ENCODE assay signal across 8 cellular contexts in the genomic region with DNA sequence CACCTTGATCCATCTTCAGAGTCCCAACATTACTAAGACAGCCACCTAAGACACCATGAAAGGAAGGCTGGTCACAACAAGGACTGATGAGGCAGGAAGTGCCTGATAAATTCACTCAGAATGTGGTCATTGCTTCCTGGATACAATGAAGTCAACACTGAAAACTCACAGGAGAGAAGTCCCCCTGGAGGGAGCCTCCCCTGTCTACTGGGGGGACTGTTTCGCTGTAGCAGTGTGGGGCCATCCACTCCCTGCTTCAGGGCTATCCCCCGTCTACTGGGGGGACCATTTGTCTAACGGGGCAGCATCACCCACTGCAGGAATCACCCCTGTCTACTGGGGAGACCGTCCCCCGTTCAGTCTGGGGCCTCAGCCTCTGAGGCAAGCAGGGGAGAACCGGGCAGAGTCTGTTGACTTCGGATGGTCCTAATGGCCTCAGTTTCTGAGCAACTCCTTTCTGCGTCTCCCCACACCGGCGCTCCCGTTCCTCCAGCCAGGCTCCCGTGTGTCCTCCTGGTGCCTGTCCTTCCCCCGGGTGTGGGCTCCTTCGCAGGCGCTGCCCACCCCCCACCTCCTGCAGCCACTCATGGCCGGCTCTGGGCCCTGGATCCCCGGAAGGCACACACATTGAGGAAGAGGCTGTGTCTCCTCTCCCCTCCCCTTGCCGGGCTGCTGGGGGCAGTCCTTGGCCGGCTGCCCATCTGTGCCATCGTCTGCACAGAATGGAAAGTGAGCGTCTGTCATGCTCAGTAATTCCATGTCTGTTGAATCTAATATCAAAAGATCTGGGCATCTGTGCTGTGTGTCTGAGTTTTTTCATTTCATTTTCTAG. TPM values are rescaled to one million over a fixed set of nuclear protein-coding genes. Genes with fewer than 3 reads are reported as not detected.
DNase-seq lines count a peak whose midpoint lies in the region; ATAC-seq, FAIRE-seq and TF ChIP-seq lines count a peak whose summit lies in the region.

No MANE protein-coding gene starts in this region.

- no peak for TF ChIP-seq RAD21 in H1 (IDR thresholded peaks at IDR 0.05 in 1 of 2, conservative IDR thresholded peaks at IDR 0.05 in 1 of 2; ENCODE audit: low read depth in 2 of 2, low read length in 2 of 2)

- H2BK120ac ChIP-seq in H1 (replicated peaks; ENCODE audit: low read depth, low read length): peak overlapping the region; percentile 65

- H3K4me3 Mint-ChIP-seq in stimulated activated naive CD8-positive, alpha-beta T cell treated with anti-CD3 and anti-CD28 coated beads, Interleukin-15, amount 100 ng/mL, for 72 hours: peak overlapping the region; percentile 22 to 51

- no peaks in the 10 kb centered on the region for H3K9me3 ChIP-seq in H1 (ENCODE audit: insufficient read depth in 2 of 2, low read depth in 1 of 2, low read length in 1 of 2)

- no peak overlapping the region for H3K9ac ChIP-seq in H1 (replicated peaks in 1 of 4; ENCODE audit: extremely low read depth in 1 of 4, low read depth in 3 of 4, low read length in 3 of 4)

- no peak overlapping the region for H3K4me3 ChIP-seq in H1 (ENCODE audit: extremely low read depth in 1 of 4, insufficient read depth in 2 of 4, low read depth in 3 of 4, low read length in 4 of 4)

- no peak overlapping the region for H3K14ac ChIP-seq in H1 (ENCODE audit: insufficient read length)

- TF ChIP-seq POLR2A in H1 (IDR thresholded peaks at IDR 0.05; ENCODE audit: control extremely low read depth in 1 of 2, low read depth in 2 of 2, low read length in 2 of 2): no peak

- peak overlapping the region; percentile 11 for H4K91ac ChIP-seq in H1 (replicated peaks; ENCODE audit: insufficient read length, low read length)

- peak overlapping the region; percentile 8; the same call in 1 of the 2 replicates for H2AFZ ChIP-seq in H1 (ENCODE audit: low read length)

- H3K9me3 Mint-ChIP-seq in activated naive CD4-positive, alpha-beta T cell treated with anti-CD3 and anti-CD28 coated beads, Interleukin-2, amount 50 U/mL, for 72 hours: no peaks in the 10 kb centered on the region
- H3K9me3 Mint-ChIP-seq in stimulated activated naive CD8-positive, alpha-beta T cell treated with anti-CD3 and anti-CD28 coated beads, Interleukin-15, amount 100 ng/mL, for 72 hours: no peaks in the 10 kb centered on the region

- H4K5ac ChIP-seq in H1 (ENCODE audit: insufficient read length, low read depth, low read length): no peak overlapping the region

- H2AK5ac ChIP-seq in H1 (ENCODE audit: low read depth, low read length): no peak overlapping the region; the same call in 1 of the 2 replicates

- TF ChIP-seq EP300 in H1 (IDR thresholded peaks at IDR 0.05; ENCODE audit: borderline replicate concordance in 1 of 2, low read depth in 2 of 2, low read length in 2 of 2): no peak

- peaks cover 0 to 2% of the 10 kb centered on the region in 2 experiments for H4K20me1 ChIP-seq in H1 (replicated peaks in 1 of 2; ENCODE audit: control insufficient read depth in 1 of 2, insufficient read depth in 2 of 2, low read length in 2 of 2)

- H2BK5ac ChIP-seq in H1 (ENCODE audit: low read depth, low read length): peak overlapping the region; percentile 49; the same call in 1 of the 2 replicates

- H3K79me1 ChIP-seq in H1 (ENCODE audit: low read depth, low read length): no peaks in the 10 kb centered on the region

- H3K4me2 ChIP-seq in H1 (ENCODE audit: insufficient read depth in 1 of 2, low read depth in 2 of 2, low read length in 2 of 2): no peak overlapping the region

- no peak overlapping the region for H3K27ac ChIP-seq in H1 (ENCODE audit: low read depth, low read length)

- no peak for TF ChIP-seq CTCF in H1 (IDR thresholded peaks at IDR 0.05; ENCODE audit: control extremely low read depth in 1 of 3, insufficient read depth in 1 of 3, low read depth in 1 of 3, low read length in 3 of 3)

- peaks cover 0 to 7% (median 3%) of the 10 kb centered on the region in 4 experiments; a peak in 5 of 7 replicates for H3K4me1 ChIP-seq in H1 (replicated peaks in 1 of 4; ENCODE audit: control insufficient read depth in 3 of 4, insufficient read depth in 4 of 4, low read length in 3 of 4)

- peak; percentile 40 to 49 for ATAC-seq in activated naive CD4-positive, alpha-beta T cell treated with anti-CD3 and anti-CD28 coated beads, Interleukin-2, amount 50 U/mL, for 72 hours
- ATAC-seq in stimulated activated naive CD8-positive, alpha-beta T cell treated with anti-CD3 and anti-CD28 coated beads, Interleukin-15, amount 100 ng/mL, for 72 hours: peak; percentile 71
- ATAC-seq in GM21367 (IDR thresholded peaks at IDR 0.05; ENCODE audit: unreplicated experiment): no peak

- no peak for FAIRE-seq in H1 (lab: Jason Lieb, UNC)

- peaks cover 42% of the 10 kb centered on the region for H3K4me1 Mint-ChIP-seq in stimulated activated naive CD8-positive, alpha-beta T cell treated with anti-CD3 and anti-CD28 coated beads, Interleukin-15, amount 100 ng/mL, for 72 hours

- H4K8ac ChIP-seq in H1 (ENCODE audit: extremely low read depth, insufficient read depth, low read length): peak overlapping the region; percentile 31; the same call in 1 of the 2 replicates

- peak overlapping the region; percentile 21; the same call in 1 of the 2 replicates for H2BK20ac ChIP-seq in H1 (ENCODE audit: low read length)

- WGBS in H1 (ENCODE audit: extremely low coverage in 1 of 2, insufficient coverage in 1 of 2, insufficient read length in 1 of 2, insufficient replicate concordance in 2 of 2, low coverage in 1 of 2, low lambda C conversion rate in 2 of 2, missing lambda C conversion rate in 1 of 2), 2 experiments: 91% methylated on average over 21 of the region's 21 CpGs; no CpG with 5 or more reads in 1 of the 2 experiments

- H2BK15ac ChIP-seq in H1 (ENCODE audit: low read length): peak overlapping the region; percentile 61; the same call in 1 of the 2 replicates

- peak overlapping the region; percentile 37 to 51 for H3K27ac Mint-ChIP-seq in activated naive CD4-positive, alpha-beta T cell treated with anti-CD3 and anti-CD28 coated beads, Interleukin-2, amount 50 U/mL, for 72 hours
- H3K27ac Mint-ChIP-seq in stimulated activated naive CD8-positive, alpha-beta T cell treated with anti-CD3 and anti-CD28 coated beads, Interleukin-15, amount 100 ng/mL, for 72 hours: peak overlapping the region; percentile 56 to 84

- POLR2A ChIA-PET in H1 (lab: Charles Lee; ENCODE audit: partially characterized antibody): interaction anchor here (1.1 kb wide), 2 partner anchors 63 to 247 kb away, joined by 3 to 6 read pairs; no protein-coding TSS in a partner anchor

- no peaks in the 10 kb centered on the region for H3K36me3 Mint-ChIP-seq in activated naive CD4-positive, alpha-beta T cell treated with anti-CD3 and anti-CD28 coated beads, Interleukin-2, amount 50 U/mL, for 72 hours

- H3K18ac ChIP-seq in H1 (ENCODE audit: extremely low read depth, low read length): peak overlapping the region; percentile 60; the same call in 1 of the 2 replicates

- H3K4ac ChIP-seq in H1 (replicated peaks; ENCODE audit: insufficient read length, low read depth, low read length): no peak overlapping the region

- CTCF ChIA-PET in H1 (lab: Charles Lee; ENCODE audit: partially characterized antibody): no interaction called here

- DNase-seq in activated naive CD4-positive, alpha-beta T cell treated with anti-CD3 and anti-CD28 coated beads, Interleukin-2, amount 50 U/mL, for 72 hours (ENCODE audit: low spot score in 2 of 2): no peak
- no peak for DNase-seq in activated naive CD4-positive, alpha-beta T cell (lab: John Stamatoyannopoulos, UW)
- DNase-seq in NCI-H524 treated with DMSO at 0.1 percent for 48 hours (lab: John Stamatoyannopoulos, UW): peak; percentile 23
- peak in 1 of 2 experiments; percentile 46 for DNase-seq in H1 (ENCODE audit: low read depth in 1 of 2, low spot score in 2 of 2)
- DNase-seq in stimulated activated naive CD8-positive, alpha-beta T cell treated with anti-CD3 and anti-CD28 coated beads, Interleukin-15, amount 100 ng/mL, for 72 hours: peak in 1 of 2 donors; percentile 41
- DNase-seq in iPS-NIHi7 (ENCODE audit: extremely low spot score): no peak
- DNase-seq in superior temporal gyrus (ENCODE audit: extremely low spot score): no peak

- no peaks in the 10 kb centered on the region for H3K36me3 ChIP-seq in H1 (ENCODE audit: control insufficient read depth in 2 of 4, insufficient read depth in 4 of 4, low read length in 3 of 4)

- H3K23me2 ChIP-seq in H1 (ENCODE audit: low read depth, low read length): no peaks in the 10 kb centered on the region

- no peak overlapping the region for H3K56ac ChIP-seq in H1 (replicated peaks; ENCODE audit: insufficient read length, low read depth, low read length)

- H2BK12ac ChIP-seq in H1 (ENCODE audit: low read depth, low read length): peak overlapping the region; percentile 62; the same call in 1 of the 2 replicates

- H3K23ac ChIP-seq in H1 (ENCODE audit: insufficient read length): no peak overlapping the region

- no peaks in the 10 kb centered on the region for H3K27me3 ChIP-seq in H1 (replicated peaks in 1 of 4; ENCODE audit: control insufficient read depth in 3 of 4, extremely low read depth in 1 of 4, insufficient read depth in 3 of 4, low read length in 3 of 4)

- H3K27me3 Mint-ChIP-seq in stimulated activated naive CD8-positive, alpha-beta T cell treated with anti-CD3 and anti-CD28 coated beads, Interleukin-15, amount 100 ng/mL, for 72 hours: peaks cover 32% of the 10 kb centered on the region

- H3K79me2 ChIP-seq in H1 (ENCODE audit: control insufficient read depth in 1 of 2, insufficient read depth in 2 of 2, low read length in 2 of 2): no peaks in the 10 kb centered on the region

TF ChIP-seq in H1, 55 proteins besides CTCF, POLR2A, EP300 and RAD21 (continues in another document):
- TF ChIP-seq CHD1 (IDR thresholded peaks at IDR 0.05; ENCODE audit: low read depth, low read length): no peak
- TF ChIP-seq SP4 (IDR thresholded peaks at IDR 0.05; ENCODE audit: low read length): no peak
- no peak for TF ChIP-seq SAP30 (IDR thresholded peaks at IDR 0.05; ENCODE audit: insufficient read depth, insufficient replicate concordance, low read length)
- TF ChIP-seq SP1 (IDR thresholded peaks at IDR 0.05; ENCODE audit: low read depth, low read length): no peak
- no peak for TF ChIP-seq SIRT6 (IDR thresholded peaks at IDR 0.05; ENCODE audit: low read length)
- TF ChIP-seq POU5F1 (IDR thresholded peaks at IDR 0.05; ENCODE audit: low read depth, low read length): no peak
- no peak for TF ChIP-seq RFX5 (IDR thresholded peaks at IDR 0.05; ENCODE audit: borderline replicate concordance, low read depth, low read length)

RNA-seq across cellular contexts. Expression of a gene that starts 59.9 kb away (rescaled TPM):
- total RNA-seq in activated naive CD4-positive, alpha-beta T cell treated with anti-CD3 and anti-CD28 coated beads, Interleukin-2, amount 50 U/mL, for 72 hours: 10 to 100 TPM; 71.7 to 74.9 TPM
- 270 and 295 TPM in 2 replicates for total RNA-seq in H1 (2021; fragmentation: NEBNext Ultra II Directional; extraction: Animal tissue kit (Norgen Biotek cat#: 25700))
- polyA plus RNA-seq in H1 (2011; rRNA removed): 117 and 166 TPM in 2 replicates
- polyA plus RNA-seq in H1 (2011; cell fraction: cytosol; rRNA removed): 170 TPM
- 108 TPM for polyA plus RNA-seq in H1 (2011; cell fraction: nucleus; rRNA removed)
- 237 to 389 TPM (median 263 TPM) in 4 replicates for polyA plus RNA-seq in H1 (2012, experiment 1 of 2)
- 129 TPM for polyA plus RNA-seq in H1 (2012, experiment 2 of 2)
- polyA plus RNA-seq in H1 (2013, experiment 1 of 2): 323 TPM
- polyA plus RNA-seq in H1 (2013, experiment 2 of 2): 304 TPM
- 66.6 and 92.4 TPM in 2 replicates for polyA minus RNA-seq in H1 (2011; rRNA and poly(A)+ RNA removed)
- polyA minus RNA-seq in H1 (2011; cell fraction: cytosol; rRNA and poly(A)+ RNA removed): 170 TPM
- 112 TPM for polyA minus RNA-seq in H1 (2011; cell fraction: nucleus; rRNA and poly(A)+ RNA removed)
